Comparison of ENCODE assay signal across 7 cellular contexts in the genomic region with DNA sequence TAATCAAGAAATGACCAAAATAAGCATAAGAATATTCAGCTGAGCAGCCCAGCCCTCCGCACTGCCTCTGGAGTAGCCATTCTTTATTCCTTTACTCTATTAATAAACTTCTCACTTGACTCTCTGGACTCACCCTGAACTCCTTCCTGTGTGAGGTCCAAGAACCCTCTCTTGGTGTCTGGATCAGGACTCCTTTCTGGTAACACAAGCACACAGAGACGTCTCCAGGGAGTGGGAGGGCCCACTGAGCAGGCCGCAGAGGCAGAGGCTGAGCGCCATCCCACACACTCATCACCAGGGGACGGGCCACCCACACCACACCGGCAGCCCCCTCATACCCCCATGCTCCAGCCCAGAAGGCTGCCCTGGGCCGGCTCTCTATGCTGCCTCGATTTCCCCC.
DNase-seq lines count a peak whose midpoint lies in the region; ATAC-seq and TF ChIP-seq lines count a peak whose summit lies in the region.
"Not testable (repeated sequence)": the region's sequence is repeated elsewhere in the genome, so short reads cannot be mapped to it uniquely, and the experiment has no call there.

No MANE protein-coding gene starts in this region.

- H3K36me3 ChIP-seq in heart left ventricle; mucosa of descending colon (ENCODE audit: low read depth); gastrocnemius medialis; aorta (ENCODE audit: control insufficient read depth in 1 of 2, insufficient read depth in 2 of 2, low read length in 1 of 2): not testable (repeated sequence)

- H3K4me1 Mint-ChIP-seq in dendritic cell treated with granulocyte-macrophage colony-stimulating factor and Interleukin-4, amounts not matched to agents 40 ng/mL and 50 ng/mL, for 4 days (ENCODE audit: low read depth), result not testable (repeated sequence)

- not testable (repeated sequence) for TF ChIP-seq POLR2A in heart left ventricle (IDR thresholded peaks at IDR 0.05); gastrocnemius medialis (IDR thresholded peaks at IDR 0.05)

- TF ChIP-seq CTCF in heart left ventricle (IDR thresholded peaks at IDR 0.05); mucosa of descending colon (IDR thresholded peaks at IDR 0.05); gastrocnemius medialis (IDR thresholded peaks at IDR 0.05 in 4 of 5, conservative IDR thresholded peaks at IDR 0.05 in 1 of 5): not testable (repeated sequence)

- H3K4me1 ChIP-seq in heart left ventricle; right cardiac atrium (ENCODE audit: control insufficient read depth, insufficient read depth, low read length); mucosa of descending colon (ENCODE audit: low read depth); gastrocnemius medialis; aorta (ENCODE audit: control insufficient read depth in 1 of 2, insufficient read depth in 2 of 2, low read length in 2 of 2): not testable (repeated sequence)

- 54 to 59% methylated on average over 4 of the region's 8 CpGs; no CpG with 5 or more reads in 2 of the 4 donors for WGBS in heart left ventricle, 4 donors
- 27% methylated on average over 4 of the region's 8 CpGs for WGBS in right cardiac atrium
- WGBS in aorta, 2 donors, result 53 to 63% methylated on average over 3 to 4 of the region's 8 CpGs

- H3K27ac Mint-ChIP-seq in dendritic cell treated with granulocyte-macrophage colony-stimulating factor and Interleukin-4, amounts not matched to agents 40 ng/mL and 50 ng/mL, for 4 days, result peak overlapping the region; percentile 84

- H3K27ac ChIP-seq in heart left ventricle; right cardiac atrium (ENCODE audit: low read length); gastrocnemius medialis; aorta (ENCODE audit: low read depth in 1 of 2, low read length in 2 of 2): not testable (repeated sequence)

- not testable (repeated sequence) for H3K4me3 ChIP-seq in heart left ventricle; right cardiac atrium (ENCODE audit: low read length); mucosa of descending colon; gastrocnemius medialis; aorta (ENCODE audit: low read length in 2 of 2)

- not testable (repeated sequence) for H3K9me3 Mint-ChIP-seq in dendritic cell treated with granulocyte-macrophage colony-stimulating factor and Interleukin-4, amounts not matched to agents 40 ng/mL and 50 ng/mL, for 4 days

- not testable (repeated sequence) for H3K27me3 ChIP-seq in heart left ventricle; right cardiac atrium (ENCODE audit: control insufficient read depth, insufficient read depth); gastrocnemius medialis; aorta (ENCODE audit: control insufficient read depth in 1 of 2, insufficient read depth in 2 of 2, low read length in 1 of 2)

- peak overlapping the region; percentile 46 for H3K4me3 Mint-ChIP-seq in dendritic cell treated with granulocyte-macrophage colony-stimulating factor and Interleukin-4, amounts not matched to agents 40 ng/mL and 50 ng/mL, for 4 days

- in situ Hi-C loops in gastrocnemius medialis (cut with MboI; ENCODE audit: low sequenced_read_pairs in 4 of 4), result not testable (repeated sequence)

- not testable (repeated sequence) for H3K36me3 Mint-ChIP-seq in dendritic cell treated with granulocyte-macrophage colony-stimulating factor and Interleukin-4, amounts not matched to agents 40 ng/mL and 50 ng/mL, for 4 days (ENCODE audit: low read depth)

- H3K27me3 Mint-ChIP-seq in dendritic cell treated with granulocyte-macrophage colony-stimulating factor and Interleukin-4, amounts not matched to agents 40 ng/mL and 50 ng/mL, for 4 days, result not testable (repeated sequence)

- peak; percentile 33 for DNase-seq in activated effector memory CD4-positive, alpha-beta T cell treated with anti-CD3 and anti-CD28 coated beads, Interleukin-2, amount 50 U/mL, for 16 hours
- DNase-seq in heart left ventricle, result peak; percentile 29 to 82 (median 51)
- peak; percentile 61 to 79 (median 68) for DNase-seq in right cardiac atrium
- peak; percentile 13 to 38 (median 28) for DNase-seq in mucosa of descending colon
- DNase-seq in gastrocnemius medialis, result peak in 1 of 2 donors; percentile 28
- DNase-seq in aorta, result peak; percentile 49 to 70

- intact Hi-C loops in dendritic cell treated with granulocyte-macrophage colony-stimulating factor and Interleukin-4, amounts not matched to agents 40 ng/mL and 50 ng/mL, for 4 days (cut with micrococcal nuclease); heart left ventricle (cut with DNase I); right cardiac atrium (cut with DNase I); mucosa of descending colon (cut with DNase I, micrococcal nuclease); gastrocnemius medialis (cut with DNase I; ENCODE audit: low total_unique reads); aorta (cut with DNase I): not testable (repeated sequence)

- ATAC-seq in heart left ventricle (peak; percentile 51 to 71 (median 65)), right cardiac atrium (peak; percentile 76), gastrocnemius medialis (peak; percentile 65 to 74), aorta (ENCODE audit: low FRiP score) (peak; percentile 62)
- ATAC-seq in mucosa of descending colon, result not testable (repeated sequence)

- not testable (repeated sequence) for H3K9me3 ChIP-seq in heart left ventricle; right cardiac atrium (ENCODE audit: control insufficient read depth, low read length); mucosa of descending colon; gastrocnemius medialis; aorta (ENCODE audit: control insufficient read depth, low read length)
